ENCODE assay signal across 9 cellular contexts in the genomic region with DNA sequence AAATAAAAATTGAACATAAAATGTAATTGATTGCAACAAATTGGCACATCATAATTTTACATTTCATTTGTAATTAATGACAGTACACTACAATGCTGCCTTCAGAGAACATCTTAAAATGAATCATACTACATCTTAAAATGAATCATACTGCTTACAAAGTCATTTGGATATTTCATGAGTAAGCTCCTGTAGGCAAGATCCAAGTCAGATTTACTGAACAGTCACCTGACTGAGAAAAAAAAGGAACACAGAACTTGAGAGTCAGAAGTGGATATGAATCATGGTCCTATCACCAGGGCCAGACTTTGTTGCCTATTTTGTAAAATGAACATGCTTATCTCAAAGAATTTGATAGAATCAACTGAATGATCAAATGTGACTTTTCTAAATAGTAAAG. TPM values are rescaled to one million over a fixed set of nuclear protein-coding genes. Genes with fewer than 3 reads are reported as not detected.
DNase-seq lines count a peak whose midpoint lies in the region; ATAC-seq and TF ChIP-seq lines count a peak whose summit lies in the region.
"Had no signal": no experiment of that assay in that cellular context is flagged by ENCODE, and none has a peak within 500 bp of the region (broad histone marks: within the 10 kb centered on the region; RNA-seq: fewer than 3 reads in every experiment).

No MANE protein-coding gene starts in this region.

- H3K23ac ChIP-seq in mesenchymal stem cell (ENCODE audit: low read length in 2 of 2) = no peak overlapping the region

- H2AFZ ChIP-seq in mesenchymal stem cell (ENCODE audit: low read depth, low read length) = no peak overlapping the region

- H3K36me3 ChIP-seq in mesenchymal stem cell (ENCODE audit: control insufficient read depth in 1 of 2, insufficient read depth in 2 of 2, low read depth in 1 of 2, low read length in 2 of 2) (peaks cover 0 to 29% of the 10 kb centered on the region in 2 experiments), sigmoid colon (peaks cover 0 to 9% (median under 1%) of the 10 kb centered on the region in 4 donors)

- H3K4me3 ChIP-seq in mesenchymal stem cell (ENCODE audit: insufficient read depth in 1 of 2, low read depth in 1 of 2, low read length in 2 of 2) (no peak overlapping the region), sigmoid colon (no peak overlapping the region)

- no peak overlapping the region for H2BK12ac ChIP-seq in mesenchymal stem cell (ENCODE audit: low read length in 2 of 2)

- no peaks in the 10 kb centered on the region for H3K9me3 Mint-ChIP-seq in activated CD8-positive, alpha-beta T cell treated with anti-CD3 and anti-CD28 coated beads, Interleukin-2, amount 10 ng/mL, durations not matched to agents 7 days and 5 days (ENCODE audit: insufficient read depth)
- H3K9me3 Mint-ChIP-seq in type B pancreatic cell = no peaks in the 10 kb centered on the region
- H3K9me3 Mint-ChIP-seq in effector memory CD8-positive, alpha-beta T cell = no peaks in the 10 kb centered on the region
- H3K9me3 Mint-ChIP-seq: T-helper 1 cell treated with Interleukin-12 subunit alpha and Interleukin-12 subunit beta and Interleukin-4 antibody, amounts not matched to agents 30 μg/mL and 1 μg/mL, for 36 hours had no signal

- intact Hi-C loops in sigmoid colon (cut with DNase I) = no loop called here

- DNase-seq in NCI-H2196 (lab: John Stamatoyannopoulos, UW; ENCODE audit: unreplicated experiment) = peak; percentile 0
- no peak for DNase-seq in NCI-H2196 treated with DMSO at 0.1 percent for 48 hours (lab: John Stamatoyannopoulos, UW; ENCODE audit: unreplicated experiment)
- DNase-seq in activated CD8-positive, alpha-beta T cell treated with anti-CD3 and anti-CD28 coated beads, Interleukin-2, amount 10 ng/mL, durations not matched to agents 7 days and 5 days = no peak
- DNase-seq in mesenchymal stem cell = peak; percentile 83
- DNase-seq in type B pancreatic cell (ENCODE audit: extremely low spot score, unreplicated experiment) = no peak
- DNase-seq in effector memory CD8-positive, alpha-beta T cell = no peak
- DNase-seq in sigmoid colon = no peak

- H3K9ac ChIP-seq in mesenchymal stem cell (ENCODE audit: low read length) = peak overlapping the region; percentile 60

- no peak for TF ChIP-seq POLR2A in sigmoid colon (IDR thresholded peaks at IDR 0.05)

- H3K27ac Mint-ChIP-seq in activated CD8-positive, alpha-beta T cell treated with anti-CD3 and anti-CD28 coated beads, Interleukin-2, amount 10 ng/mL, durations not matched to agents 7 days and 5 days = no peak overlapping the region
- no peak overlapping the region for H3K27ac Mint-ChIP-seq in type B pancreatic cell
- peak overlapping the region in 1 of 2 donors; percentile 65 for H3K27ac Mint-ChIP-seq in effector memory CD8-positive, alpha-beta T cell
- H3K27ac Mint-ChIP-seq: T-helper 1 cell treated with Interleukin-12 subunit alpha and Interleukin-12 subunit beta and Interleukin-4 antibody, amounts not matched to agents 30 μg/mL and 1 μg/mL, for 36 hours had no signal

- ATAC-seq in HG03060 (IDR thresholded peaks at IDR 0.05; ENCODE audit: low read depth, unreplicated experiment) = peak; percentile 81
- ATAC-seq in activated CD8-positive, alpha-beta T cell treated with anti-CD3 and anti-CD28 coated beads, Interleukin-2, amount 10 ng/mL, durations not matched to agents 7 days and 5 days = peak; percentile 49
- ATAC-seq in effector memory CD8-positive, alpha-beta T cell (replicated peaks) = no peak

- no peak overlapping the region for H4K91ac ChIP-seq in mesenchymal stem cell (ENCODE audit: low read length)

- H3K79me1 ChIP-seq in mesenchymal stem cell (replicated peaks; ENCODE audit: low read length, poor library complexity, severe bottlenecking) = peaks cover 20% of the 10 kb centered on the region

- H3K18ac ChIP-seq in mesenchymal stem cell (ENCODE audit: low read depth in 1 of 2, low read length in 2 of 2) = no peak overlapping the region

- H3K9me3 ChIP-seq in mesenchymal stem cell (ENCODE audit: control insufficient read depth, low read length) = no peaks in the 10 kb centered on the region
- H3K9me3 ChIP-seq in sigmoid colon = no peaks in the 10 kb centered on the region

- no peak overlapping the region for H2BK15ac ChIP-seq in mesenchymal stem cell (ENCODE audit: low read depth, poor library complexity, severe bottlenecking)

- POLR2A ChIA-PET in activated CD8-positive, alpha-beta T cell treated with anti-CD3 and anti-CD28 coated beads, Interleukin-2, amount 10 ng/mL, durations not matched to agents 7 days and 5 days (lab: Charles Lee) = interaction anchor here (0.6 kb wide), 1 partner anchor 145 kb away, joined by 3 read pairs; no protein-coding TSS in a partner anchor

- no peak overlapping the region for H2BK5ac ChIP-seq in mesenchymal stem cell (ENCODE audit: low read depth, low read length, poor library complexity, severe bottlenecking)

- no peak overlapping the region for H3K27ac ChIP-seq in mesenchymal stem cell (ENCODE audit: low read length, poor library complexity, severe bottlenecking)
- H3K27ac ChIP-seq in sigmoid colon = peak overlapping the region in 1 of 4 donors; percentile 44

- TF ChIP-seq EP300 in sigmoid colon (IDR thresholded peaks at IDR 0.05) = peak in 2 of 4 donors; percentile 24 to 71

- no peak overlapping the region for H2AK5ac ChIP-seq in mesenchymal stem cell (ENCODE audit: low read length, severe bottlenecking)

- no peak overlapping the region for H3K4me2 ChIP-seq in mesenchymal stem cell (ENCODE audit: low read length, poor library complexity, severe bottlenecking)

- TF ChIP-seq CTCF in type B pancreatic cell (conservative IDR thresholded peaks at IDR 0.05) (no peak), sigmoid colon (IDR thresholded peaks at IDR 0.05) (no peak)

- CTCF ChIA-PET in activated CD8-positive, alpha-beta T cell treated with anti-CD3 and anti-CD28 coated beads, Interleukin-2, amount 10 ng/mL, durations not matched to agents 7 days and 5 days (lab: Charles Lee) = interaction anchor here (0.7 kb wide), 1 partner anchor 17 kb away, joined by 3 read pairs; no protein-coding TSS in a partner anchor

- H3K4ac ChIP-seq in mesenchymal stem cell (ENCODE audit: low read depth in 1 of 2, low read length in 2 of 2) = no peak overlapping the region

- H3K4me3 Mint-ChIP-seq in activated CD8-positive, alpha-beta T cell treated with anti-CD3 and anti-CD28 coated beads, Interleukin-2, amount 10 ng/mL, durations not matched to agents 7 days and 5 days = no peak overlapping the region
- H3K4me3 Mint-ChIP-seq in type B pancreatic cell = no peak overlapping the region
- H3K4me3 Mint-ChIP-seq in effector memory CD8-positive, alpha-beta T cell = no peak overlapping the region
- H3K4me3 Mint-ChIP-seq: T-helper 1 cell treated with Interleukin-12 subunit alpha and Interleukin-12 subunit beta and Interleukin-4 antibody, amounts not matched to agents 30 μg/mL and 1 μg/mL, for 36 hours had no signal

- H3K14ac ChIP-seq in mesenchymal stem cell (ENCODE audit: low read length in 2 of 2) = no peak overlapping the region

- H3K36me3 Mint-ChIP-seq in activated CD8-positive, alpha-beta T cell treated with anti-CD3 and anti-CD28 coated beads, Interleukin-2, amount 10 ng/mL, durations not matched to agents 7 days and 5 days (ENCODE audit: low read depth) = peaks cover 42% of the 10 kb centered on the region
- H3K36me3 Mint-ChIP-seq in type B pancreatic cell = peaks cover 26% of the 10 kb centered on the region
- H3K36me3 Mint-ChIP-seq in effector memory CD8-positive, alpha-beta T cell (ENCODE audit: insufficient read depth) = peaks cover 39% of the 10 kb centered on the region

- H3K27me3 ChIP-seq in mesenchymal stem cell (ENCODE audit: control insufficient read depth in 1 of 2, insufficient read depth in 1 of 2, low read length in 2 of 2) = no peaks in the 10 kb centered on the region
- no peaks in the 10 kb centered on the region for H3K27me3 ChIP-seq in sigmoid colon

- H3K27me3 Mint-ChIP-seq in activated CD8-positive, alpha-beta T cell treated with anti-CD3 and anti-CD28 coated beads, Interleukin-2, amount 10 ng/mL, durations not matched to agents 7 days and 5 days (ENCODE audit: low read depth) = no peaks in the 10 kb centered on the region
- no peaks in the 10 kb centered on the region for H3K27me3 Mint-ChIP-seq in type B pancreatic cell
- no peaks in the 10 kb centered on the region for H3K27me3 Mint-ChIP-seq in effector memory CD8-positive, alpha-beta T cell

- no peak overlapping the region for H4K8ac ChIP-seq in mesenchymal stem cell (ENCODE audit: low read length)

- peaks cover 1% of the 10 kb centered on the region for H3K4me1 ChIP-seq in mesenchymal stem cell (ENCODE audit: control insufficient read depth, insufficient read depth, low read depth, low read length)
- peaks cover 0 to 44% (median 33%) of the 10 kb centered on the region in 4 donors for H3K4me1 ChIP-seq in sigmoid colon

- no peaks in the 10 kb centered on the region for H3K4me1 Mint-ChIP-seq in activated CD8-positive, alpha-beta T cell treated with anti-CD3 and anti-CD28 coated beads, Interleukin-2, amount 10 ng/mL, durations not matched to agents 7 days and 5 days (ENCODE audit: low read depth)
- H3K4me1 Mint-ChIP-seq in type B pancreatic cell (ENCODE audit: unreplicated experiment) = no peaks in the 10 kb centered on the region
- peaks cover 4 to 18% of the 10 kb centered on the region in 2 donors for H3K4me1 Mint-ChIP-seq in effector memory CD8-positive, alpha-beta T cell (ENCODE audit: low read depth in 2 of 2)

- H2BK120ac ChIP-seq in mesenchymal stem cell (ENCODE audit: low read depth, low read length) = no peak overlapping the region

RNA-seq across cellular contexts. Expression of gene FBLN5, which starts 32.7 kb away (rescaled TPM):
- total RNA-seq in activated CD8-positive, alpha-beta T cell treated with anti-CD3 and anti-CD28 coated beads, Interleukin-2, amount 10 ng/mL, durations not matched to agents 7 days and 5 days = 1 to 10 TPM; 1.6 to 2.6 TPM
- 132 TPM for polyA plus RNA-seq in mesenchymal stem cell (2013, experiment 1 of 2)
- 132 TPM for polyA plus RNA-seq in mesenchymal stem cell (2013, experiment 2 of 2)
- total RNA-seq in type B pancreatic cell (ENCODE audit: low replicate concordance) (1.9 and 14.1 TPM in 2 replicates), sigmoid colon (100 to 1,000 TPM in 2 of 4 donors, 10 to 100 TPM in 2; 91.8 to 253 (median 103) TPM)
- 10 to 100 TPM in 2 of 3 donors, 1 to 10 TPM in 1; 3.0 to 25.8 (median 19.5) TPM for polyA plus RNA-seq in sigmoid colon

RNA-seq across cellular contexts. Expression of gene TRIP11, which starts 59.7 kb away (rescaled TPM):
- total RNA-seq in activated CD8-positive, alpha-beta T cell treated with anti-CD3 and anti-CD28 coated beads, Interleukin-2, amount 10 ng/mL, durations not matched to agents 7 days and 5 days = 10 to 100 TPM; 43.6 to 44.5 TPM
- polyA plus RNA-seq in mesenchymal stem cell (2013, experiment 1 of 2) = 23.5 TPM
- 23.5 TPM for polyA plus RNA-seq in mesenchymal stem cell (2013, experiment 2 of 2)
- total RNA-seq in type B pancreatic cell (ENCODE audit: low replicate concordance) (61.8 and 72.5 TPM in 2 replicates), sigmoid colon (10 to 100 TPM; 21.3 to 35.5 (median 32.4) TPM)
- polyA plus RNA-seq in sigmoid colon = 1 to 10 TPM; 2.3 to 7.2 (median 7.1) TPM

Comparison
In these comparisons a context has a peak if more than half of its experiments do, and no peak if none do; other contexts are left out.
1. DNase-seq: peak in NCI-H2196 (single experiment) and mesenchymal stem cell (single experiment); none in NCI-H2196 treated with DMSO at 0.1 percent for 48 hours (single experiment), activated CD8-positive, alpha-beta T cell treated with anti-CD3 and anti-CD28 coated beads, Interleukin-2, amount 10 ng/mL, durations not matched to agents 7 days and 5 days (single experiment), type B pancreatic cell (single experiment), effector memory CD8-positive, alpha-beta T cell (0 of 3) and sigmoid colon (single experiment).